In genomic region chr3:106877632-106878031, GRCh38 we compare ENCODE assay signal across 20 cellular contexts.
"Had no signal": no experiment of that assay in that cellular context is flagged by ENCODE, and none has a peak within 500 bp of the region (broad histone marks: within the 10 kb centered on the region; RNA-seq: fewer than 3 reads in every experiment).

No MANE protein-coding gene starts in this region.

- H3K36me3 Mint-ChIP-seq: activated CD8-positive, alpha-beta memory T cell treated with anti-CD3 and anti-CD28 coated beads, Interleukin-2, amount 10 ng/mL, durations not matched to agents 7 days and 5 days; activated naive CD8-positive, alpha-beta T cell treated with anti-CD3 and anti-CD28 coated beads for 36 hours; immature natural killer cell; memory B cell; naive thymus-derived CD4-positive, alpha-beta T cell; stimulated activated memory B cell treated with anti-CD40 and anti-IgM and Interleukin-4, amounts not matched to agents 10 μg/mL and 1 μg/mL and 100 μg/mL, for 72 hours had no signal

- H3K27me3 Mint-ChIP-seq: activated CD4-positive, alpha-beta memory T cell treated with anti-CD3 and anti-CD28 coated beads, Interleukin-2, amount 10 ng/mL, durations not matched to agents 7 days and 5 days; activated T-helper 17 cell treated with anti-CD3 and anti-CD28 coated beads, Interleukin-2, amount 50 U/mL, for 72 hours; central memory CD8-positive, alpha-beta T cell; memory B cell; naive thymus-derived CD4-positive, alpha-beta T cell; stimulated activated memory B cell treated with anti-CD40 and anti-IgM and Interleukin-4, amounts not matched to agents 10 μg/mL and 1 μg/mL and 100 μg/mL, for 72 hours had no signal

- H3K27ac Mint-ChIP-seq: activated B cell treated with CpG ODN at 0.5 μM for 24 hours; activated CD4-positive, alpha-beta memory T cell treated with anti-CD3 and anti-CD28 coated beads, Interleukin-2, amount 10 ng/mL, durations not matched to agents 7 days and 5 days; activated CD8-positive, alpha-beta memory T cell treated with anti-CD3 and anti-CD28 coated beads, Interleukin-2, amount 10 ng/mL, durations not matched to agents 7 days and 5 days; activated naive CD8-positive, alpha-beta T cell treated with anti-CD3 and anti-CD28 coated beads for 36 hours; activated T-helper 17 cell treated with anti-CD3 and anti-CD28 coated beads, Interleukin-2, amount 50 U/mL, for 72 hours; immature natural killer cell; memory B cell; naive thymus-derived CD4-positive, alpha-beta T cell; stimulated activated memory B cell treated with anti-CD40 and anti-IgM and Interleukin-4, amounts not matched to agents 10 μg/mL and 1 μg/mL and 100 μg/mL, for 72 hours had no signal

- DNase-seq: activated B cell treated with CpG ODN at 0.5 μM for 24 hours; activated CD4-positive, alpha-beta memory T cell treated with anti-CD3 and anti-CD28 coated beads, Interleukin-2, amount 10 ng/mL, durations not matched to agents 7 days and 5 days; activated CD4-positive, alpha-beta T cell treated with anti-CD3 and anti-CD28 coated beads for 48 hours; activated CD8-positive, alpha-beta memory T cell treated with anti-CD3 and anti-CD28 coated beads, Interleukin-2, amount 10 ng/mL, durations not matched to agents 7 days and 5 days; activated naive CD4-positive, alpha-beta T cell; activated naive CD8-positive, alpha-beta T cell treated with anti-CD3 and anti-CD28 coated beads for 36 hours; activated T-cell treated with anti-CD3 and anti-CD28 coated beads, Interleukin-2, amount 50 U/mL, for 1 hour; immature natural killer cell; kidney glomerular epithelial cell; left ventricle myocardium superior; mucosa of descending colon; naive thymus-derived CD4-positive, alpha-beta T cell; right lobe of liver; stimulated activated CD4-positive, alpha-beta T cell treated with anti-CD3 and anti-CD28 coated beads, Interleukin-4, amount 100 ng/mL, for 24 hours; upper lobe of right lung had no signal

- H3K4me1 Mint-ChIP-seq: activated B cell treated with CpG ODN at 0.5 μM for 24 hours; activated CD4-positive, alpha-beta memory T cell treated with anti-CD3 and anti-CD28 coated beads, Interleukin-2, amount 10 ng/mL, durations not matched to agents 7 days and 5 days; activated CD8-positive, alpha-beta memory T cell treated with anti-CD3 and anti-CD28 coated beads, Interleukin-2, amount 10 ng/mL, durations not matched to agents 7 days and 5 days; activated naive CD8-positive, alpha-beta T cell treated with anti-CD3 and anti-CD28 coated beads for 36 hours; activated T-helper 17 cell treated with anti-CD3 and anti-CD28 coated beads, Interleukin-2, amount 50 U/mL, for 72 hours; central memory CD8-positive, alpha-beta T cell; immature natural killer cell; memory B cell; naive thymus-derived CD4-positive, alpha-beta T cell; stimulated activated memory B cell treated with anti-CD40 and anti-IgM and Interleukin-4, amounts not matched to agents 10 μg/mL and 1 μg/mL and 100 μg/mL, for 72 hours had no signal

- ATAC-seq: activated CD8-positive, alpha-beta memory T cell treated with anti-CD3 and anti-CD28 coated beads, Interleukin-2, amount 10 ng/mL, durations not matched to agents 7 days and 5 days; activated T-helper 17 cell treated with anti-CD3 and anti-CD28 coated beads, Interleukin-2, amount 50 U/mL, for 72 hours; left ventricle myocardium superior; mucosa of descending colon; naive thymus-derived CD4-positive, alpha-beta T cell; right lobe of liver; stimulated activated memory B cell treated with anti-CD40 and anti-IgM and Interleukin-4, amounts not matched to agents 10 μg/mL and 1 μg/mL and 100 μg/mL, for 72 hours; upper lobe of right lung had no signal

- H3K4me3 Mint-ChIP-seq: activated B cell treated with CpG ODN at 0.5 μM for 24 hours; activated CD4-positive, alpha-beta memory T cell treated with anti-CD3 and anti-CD28 coated beads, Interleukin-2, amount 10 ng/mL, durations not matched to agents 7 days and 5 days; activated CD8-positive, alpha-beta memory T cell treated with anti-CD3 and anti-CD28 coated beads, Interleukin-2, amount 10 ng/mL, durations not matched to agents 7 days and 5 days; activated naive CD8-positive, alpha-beta T cell treated with anti-CD3 and anti-CD28 coated beads for 36 hours; activated T-helper 17 cell treated with anti-CD3 and anti-CD28 coated beads, Interleukin-2, amount 50 U/mL, for 72 hours; central memory CD8-positive, alpha-beta T cell; immature natural killer cell; memory B cell; naive thymus-derived CD4-positive, alpha-beta T cell; stimulated activated memory B cell treated with anti-CD40 and anti-IgM and Interleukin-4, amounts not matched to agents 10 μg/mL and 1 μg/mL and 100 μg/mL, for 72 hours had no signal

- H3K9me3 Mint-ChIP-seq: activated B cell treated with CpG ODN at 0.5 μM for 24 hours; activated naive CD8-positive, alpha-beta T cell treated with anti-CD3 and anti-CD28 coated beads for 36 hours had no signal

- H3K4me3 ChIP-seq: coronary artery, mucosa of descending colon, right lobe of liver, upper lobe of right lung had no signal
